ENCODE assay signal across 8 cellular contexts in genomic region chr4:139085141-139085540, GRCh38.
DNase-seq lines count a peak whose midpoint lies in the region; ATAC-seq and TF ChIP-seq lines count a peak whose summit lies in the region.

No MANE protein-coding gene starts in this region.

- peak overlapping the region; percentile 96 for H3K27ac ChIP-seq in KOPT-K1 (ENCODE audit: low read depth, low read length, poor library complexity, severe bottlenecking)
- H3K27ac ChIP-seq in brain microvascular endothelial cell, result no peak overlapping the region
- H3K27ac ChIP-seq in mesenchymal stem cell (ENCODE audit: low read length, poor library complexity, severe bottlenecking), result no peak overlapping the region

- no peak overlapping the region for H2AFZ ChIP-seq in mesenchymal stem cell (ENCODE audit: low read depth, low read length)

- no peak overlapping the region for H4K8ac ChIP-seq in mesenchymal stem cell (ENCODE audit: low read length)

- peak; percentile 24 for TF ChIP-seq CTCF in brain microvascular endothelial cell (IDR thresholded peaks at IDR 0.05; ENCODE audit: low read depth, low read length, missing control alignments)

- no peak overlapping the region for H3K4ac ChIP-seq in mesenchymal stem cell (ENCODE audit: low read depth in 1 of 2, low read length in 2 of 2)

- H3K36me3 ChIP-seq in KOPT-K1 (ENCODE audit: insufficient read depth, low read length), result no peaks in the 10 kb centered on the region
- no peaks in the 10 kb centered on the region for H3K36me3 ChIP-seq in brain microvascular endothelial cell (replicated peaks)
- H3K36me3 ChIP-seq in mesenchymal stem cell (ENCODE audit: control insufficient read depth in 1 of 2, insufficient read depth in 2 of 2, low read depth in 1 of 2, low read length in 2 of 2), result no peaks in the 10 kb centered on the region

- peak; percentile 41 for DNase-seq in COLO829 (ENCODE audit: low spot score)
- DNase-seq in brain microvascular endothelial cell, result no peak
- peak; percentile 37 for DNase-seq in mesenchymal stem cell
- no peak for DNase-seq in NCI-H1417 treated with DMSO at 0.1 percent for 48 hours (lab: John Stamatoyannopoulos, UW)
- no peak for DNase-seq in NCI-H2107 (lab: John Stamatoyannopoulos, UW)

- no peak overlapping the region for H4K91ac ChIP-seq in mesenchymal stem cell (ENCODE audit: low read length)

- no peak overlapping the region for H2BK15ac ChIP-seq in mesenchymal stem cell (ENCODE audit: low read depth, poor library complexity, severe bottlenecking)

- H3K9ac ChIP-seq in mesenchymal stem cell (ENCODE audit: low read length), result peak overlapping the region; percentile 98

- H3K4me3 ChIP-seq in brain microvascular endothelial cell (ENCODE audit: low read depth, low read length), result peak overlapping the region; percentile 97
- peak overlapping the region in 1 of 2 experiments; percentile 99 for H3K4me3 ChIP-seq in mesenchymal stem cell (ENCODE audit: insufficient read depth in 1 of 2, low read depth in 1 of 2, low read length in 2 of 2)

- WGBS in mesenchymal stem cell, result 100% methylated on average over 1 of the region's 5 CpGs

- H2BK5ac ChIP-seq in mesenchymal stem cell (ENCODE audit: low read depth, low read length, poor library complexity, severe bottlenecking), result no peak overlapping the region

- no peaks in the 10 kb centered on the region for H3K27me3 ChIP-seq in brain microvascular endothelial cell (replicated peaks)
- no peaks in the 10 kb centered on the region for H3K27me3 ChIP-seq in mesenchymal stem cell (ENCODE audit: control insufficient read depth in 1 of 2, insufficient read depth in 1 of 2, low read length in 2 of 2)

- H3K9me3 ChIP-seq in KOPT-K1 (ENCODE audit: insufficient read depth, low read length, poor library complexity, severe bottlenecking), result no peaks in the 10 kb centered on the region
- no peaks in the 10 kb centered on the region for H3K9me3 ChIP-seq in mesenchymal stem cell (ENCODE audit: control insufficient read depth, low read length)

- ATAC-seq in HG02885 (IDR thresholded peaks at IDR 0.05; ENCODE audit: poor library complexity, unreplicated experiment) (no peak), HG03432 (IDR thresholded peaks at IDR 0.05; ENCODE audit: unreplicated experiment) (no peak)

- no peak overlapping the region for H2AK5ac ChIP-seq in mesenchymal stem cell (ENCODE audit: low read length, severe bottlenecking)

- peaks cover 6% of the 10 kb centered on the region for H3K79me1 ChIP-seq in mesenchymal stem cell (replicated peaks; ENCODE audit: low read length, poor library complexity, severe bottlenecking)

- no peaks in the 10 kb centered on the region for H3K4me1 ChIP-seq in mesenchymal stem cell (ENCODE audit: control insufficient read depth, insufficient read depth, low read depth, low read length)

- H3K18ac ChIP-seq in mesenchymal stem cell (ENCODE audit: low read depth in 1 of 2, low read length in 2 of 2), result no peak overlapping the region

- in situ Hi-C loops in brain microvascular endothelial cell (cut with HindIII; ENCODE audit: low pct_ligation_motif_present, low sequenced_read_pairs), result no loop called here

- no peak overlapping the region for H3K4me2 ChIP-seq in mesenchymal stem cell (ENCODE audit: low read length, poor library complexity, severe bottlenecking)

- no peak overlapping the region for H2BK120ac ChIP-seq in mesenchymal stem cell (ENCODE audit: low read depth, low read length)

- no peak overlapping the region for H3K14ac ChIP-seq in mesenchymal stem cell (ENCODE audit: low read length in 2 of 2)

- H3K23ac ChIP-seq in mesenchymal stem cell (ENCODE audit: low read length in 2 of 2), result no peak overlapping the region

- H2BK12ac ChIP-seq in mesenchymal stem cell (ENCODE audit: low read length in 2 of 2), result no peak overlapping the region

Comparison
In these comparisons a context has a peak if more than half of its experiments do, and no peak if none do; other contexts are left out.
1. DNase-seq: peak in COLO829 (single experiment) and mesenchymal stem cell (single experiment); none in brain microvascular endothelial cell (single experiment), NCI-H1417 treated with DMSO at 0.1 percent for 48 hours (single experiment) and NCI-H2107 (single experiment).